ENCODE assay signal across 19 cellular contexts in genomic region chr19:45169602-45170001, GRCh38. TPM values are rescaled to one million over a fixed set of nuclear protein-coding genes. Genes with fewer than 3 reads are reported as not detected.
"Had no signal": no experiment of that assay in that cellular context is flagged by ENCODE, and none has a peak within 500 bp of the region (broad histone marks: within the 10 kb centered on the region; RNA-seq: fewer than 3 reads in every experiment).

No MANE protein-coding gene starts in this region.

- H3K4me3 ChIP-seq: cardiac muscle cell, lung, spleen, thoracic aorta, upper lobe of right lung had no signal

- H3K36me3 ChIP-seq: cardiac muscle cell, thoracic aorta, upper lobe of right lung had no signal

- DNase-seq: activated CD4-positive, CD25-positive, alpha-beta regulatory T cell; activated CD8-positive, alpha-beta memory T cell treated with anti-CD3 and anti-CD28 coated beads, Interleukin-2, amount 10 ng/mL, durations not matched to agents 7 days and 5 days; activated effector memory CD4-positive, alpha-beta T cell treated with Interleukin-2 at 50 U/mL for 16 hours; activated T-cell treated with anti-CD3 and anti-CD28 coated beads, Interleukin-2, amount 50 U/mL, for 1 hour; foreskin fibroblast; hippocampal formation; left colon; natural killer cell; posterior cingulate gyrus; spleen; stimulated activated CD4-positive, alpha-beta T cell treated with anti-CD3 and anti-CD28 coated beads, Interleukin-4, amount 100 ng/mL, for 4 hours; stimulated activated naive B cell treated with anti-CD40 and anti-IgM and Interleukin-4, amounts not matched to agents 10 μg/mL and 1 μg/mL and 100 μg/mL, for 72 hours; T1000; upper lobe of right lung had no signal

- H3K9me3 Mint-ChIP-seq: activated naive CD4-positive, alpha-beta T cell treated with anti-CD3 and anti-CD28 coated beads, Interleukin-2, amount 50 U/mL, for 24 hours; natural killer cell; stimulated activated naive B cell treated with anti-CD40 and anti-IgM and Interleukin-4, amounts not matched to agents 10 μg/mL and 1 μg/mL and 100 μg/mL, for 72 hours had no signal

- H3K9me3 ChIP-seq: spleen, thoracic aorta, upper lobe of right lung had no signal

- H3K36me3 Mint-ChIP-seq: activated naive CD4-positive, alpha-beta T cell treated with anti-CD3 and anti-CD28 coated beads, Interleukin-2, amount 50 U/mL, for 24 hours; natural killer cell had no signal

- H3K27me3 Mint-ChIP-seq: activated CD8-positive, alpha-beta memory T cell treated with anti-CD3 and anti-CD28 coated beads, Interleukin-2, amount 10 ng/mL, durations not matched to agents 7 days and 5 days; activated naive CD4-positive, alpha-beta T cell treated with anti-CD3 and anti-CD28 coated beads, Interleukin-2, amount 50 U/mL, for 24 hours; stimulated activated naive B cell treated with anti-CD40 and anti-IgM and Interleukin-4, amounts not matched to agents 10 μg/mL and 1 μg/mL and 100 μg/mL, for 72 hours had no signal

- H3K27ac Mint-ChIP-seq: activated naive CD4-positive, alpha-beta T cell treated with anti-CD3 and anti-CD28 coated beads, Interleukin-2, amount 50 U/mL, for 24 hours; stimulated activated naive B cell treated with anti-CD40 and anti-IgM and Interleukin-4, amounts not matched to agents 10 μg/mL and 1 μg/mL and 100 μg/mL, for 72 hours had no signal

- ATAC-seq: activated CD8-positive, alpha-beta memory T cell treated with anti-CD3 and anti-CD28 coated beads, Interleukin-2, amount 10 ng/mL, durations not matched to agents 7 days and 5 days; left colon; natural killer cell; stimulated activated naive B cell treated with anti-CD40 and anti-IgM and Interleukin-4, amounts not matched to agents 10 μg/mL and 1 μg/mL and 100 μg/mL, for 72 hours; upper lobe of right lung had no signal

- H3K27ac ChIP-seq: cardiac muscle cell, epithelial cell of prostate, thoracic aorta, upper lobe of right lung had no signal

- H3K4me3 Mint-ChIP-seq: activated CD8-positive, alpha-beta memory T cell treated with anti-CD3 and anti-CD28 coated beads, Interleukin-2, amount 10 ng/mL, durations not matched to agents 7 days and 5 days; activated naive CD4-positive, alpha-beta T cell treated with anti-CD3 and anti-CD28 coated beads, Interleukin-2, amount 50 U/mL, for 24 hours; natural killer cell; stimulated activated naive B cell treated with anti-CD40 and anti-IgM and Interleukin-4, amounts not matched to agents 10 μg/mL and 1 μg/mL and 100 μg/mL, for 72 hours had no signal

- H3K27me3 ChIP-seq: cardiac muscle cell, spleen, upper lobe of right lung had no signal

RNA-seq across cellular contexts. Expression of gene NKPD1, which starts 8.8 kb away (rescaled TPM):
- total RNA-seq: upper lobe of right lung had no signal
